ENCODE assay signal across 21 cellular contexts in genomic region chr15:70495988-70496387, GRCh38.
A peak's percentile ranks its signal among the peaks of the same experiment; 100 is the strongest.
DNase-seq lines count a peak whose midpoint lies in the region; ATAC-seq, FAIRE-seq and TF ChIP-seq lines count a peak whose summit lies in the region.
"Had no signal": no experiment of that assay in that cellular context is flagged by ENCODE, and none has a peak within 500 bp of the region (broad histone marks: within the 10 kb centered on the region; RNA-seq: fewer than 3 reads in every experiment).

No MANE protein-coding gene starts in this region.

- peak overlapping the region; percentile 59 for H3K27ac Mint-ChIP-seq in activated B cell treated with CpG ODN at 0.5 μM for 24 hours

- H4K8ac ChIP-seq in IMR-90 (ENCODE audit: low read depth in 2 of 2, low read length in 2 of 2), result peak overlapping the region in 1 of 2 experiments; percentile 9; a peak in 1 of 4 replicates
- H4K8ac ChIP-seq in neuronal stem cell (ENCODE audit: low read depth, low read length), result no peak overlapping the region

- H3K4me3 ChIP-seq in A549 (no peak overlapping the region), IMR-90 (ENCODE audit: insufficient read depth, low read depth, low read length) (no peak overlapping the region), neuronal stem cell (ENCODE audit: low read length in 2 of 2) (no peak overlapping the region)
- H3K4me3 ChIP-seq: GM12878, MG63 had no signal

- BruUV-seq in IMR-90 (replicated peaks; lab: Mats Ljungman, UMichigan), result no TSS peak

- intact Hi-C loops in IMR-90 (cut with micrococcal nuclease), result loop anchor here (5.0 kb wide), 2 partner anchors 71 to 141 kb away; no protein-coding TSS in a partner anchor
- intact Hi-C loops in activated B cell treated with CpG ODN at 0.5 μM for 24 hours (cut with micrococcal nuclease), result no loop called here

- no peak overlapping the region for H3K4me3 Mint-ChIP-seq in activated B cell treated with CpG ODN at 0.5 μM for 24 hours

- H4K5ac ChIP-seq in IMR-90 (ENCODE audit: low read depth, low read length), result no peak overlapping the region

- no peaks in the 10 kb centered on the region for H3K79me1 ChIP-seq in IMR-90 (ENCODE audit: low read depth in 1 of 2, low read length in 2 of 2)
- no peaks in the 10 kb centered on the region for H3K79me1 ChIP-seq in neuronal stem cell (ENCODE audit: low read depth, low read length)

- WGBS in A549 (ENCODE audit: missing lambda C conversion rate), result 93% methylated on average over 3 of the region's 3 CpGs
- WGBS in IMR-90 (ENCODE audit: extremely low coverage in 2 of 2, insufficient read length in 1 of 2), 2 experiments, result no CpG with 5 or more reads among the region's 3 CpGs
- no CpG with 5 or more reads among the region's 3 CpGs for WGBS in neuronal stem cell (ENCODE audit: extremely low coverage in 2 of 2, insufficient read length in 2 of 2, insufficient replicate concordance in 1 of 2), 2 donors

- no peak overlapping the region for H2AK9ac ChIP-seq in IMR-90 (replicated peaks; ENCODE audit: low read depth, low read length, poor library complexity)

- H3K9me3 ChIP-seq in A549 (no peaks in the 10 kb centered on the region), IMR-90 (ENCODE audit: control insufficient read depth, insufficient read depth, low read length) (no peaks in the 10 kb centered on the region), neuronal stem cell (replicated peaks in 1 of 2; ENCODE audit: control insufficient read depth in 2 of 2, insufficient read depth in 1 of 2, low read depth in 1 of 2, low read length in 2 of 2) (no peaks in the 10 kb centered on the region)
- H3K9me3 ChIP-seq: MG63 had no signal

- no peak for ATAC-seq in A549
- no peak for ATAC-seq in IMR-90 (ENCODE audit: low read depth)
- no peak for ATAC-seq in activated B cell treated with CpG ODN at 0.5 μM for 24 hours (ENCODE audit: low read depth)
- ATAC-seq in GM19455 (IDR thresholded peaks at IDR 0.05; ENCODE audit: unreplicated experiment), result no peak
- ATAC-seq: GM12878 had no signal

- dilution Hi-C loops in IMR-90 (cut with HindIII; ENCODE audit: low sequenced_read_pairs, unreplicated experiment), result no loop called here

- no peak overlapping the region for H2BK12ac ChIP-seq in neuronal stem cell (ENCODE audit: low read length)

- H3K4me1 Mint-ChIP-seq in activated B cell treated with CpG ODN at 0.5 μM for 24 hours, result peaks cover 54% of the 10 kb centered on the region

- peaks cover 27% of the 10 kb centered on the region for H3K9me1 ChIP-seq in IMR-90 (ENCODE audit: insufficient read depth, low read length)

- H3K4me2 ChIP-seq in A549 (peak overlapping the region; percentile 73), IMR-90 (ENCODE audit: low read depth, low read length) (no peak overlapping the region), neuronal stem cell (ENCODE audit: insufficient read depth, low read length, poor library complexity, severe bottlenecking) (no peak overlapping the region)

- H3K27me3 ChIP-seq in IMR-90 (ENCODE audit: control insufficient read depth, insufficient read depth, low read length) (peaks cover 12% of the 10 kb centered on the region), neuronal stem cell (ENCODE audit: control insufficient read depth in 3 of 3, insufficient read depth in 3 of 3, low read depth in 1 of 3, low read length in 3 of 3) (peaks cover 0 to 3% (median 0%) of the 10 kb centered on the region in 3 experiments)
- H3K27me3 ChIP-seq: MG63 had no signal

- no peak for TF ChIP-seq EP300 in A549 (IDR thresholded peaks at IDR 0.05)

- H2BK120ac ChIP-seq in IMR-90 (ENCODE audit: low read depth, low read length) (peak overlapping the region; percentile 86; the same call in 1 of the 2 replicates), neuronal stem cell (ENCODE audit: low read depth, low read length) (no peak overlapping the region)

- H3K9me3 Mint-ChIP-seq in activated B cell treated with CpG ODN at 0.5 μM for 24 hours, result no peaks in the 10 kb centered on the region
- H3K9me3 Mint-ChIP-seq: HFFc6 had no signal

- H3K36me3 Mint-ChIP-seq in activated B cell treated with CpG ODN at 0.5 μM for 24 hours (ENCODE audit: low read depth), result no peaks in the 10 kb centered on the region
- H3K36me3 Mint-ChIP-seq: CD4-positive, CD25-positive, alpha-beta regulatory T cell had no signal

- H3K36me3 ChIP-seq in IMR-90 (ENCODE audit: control insufficient read depth, insufficient read depth, low read length) (no peaks in the 10 kb centered on the region), neuronal stem cell (replicated peaks in 1 of 2; ENCODE audit: control insufficient read depth in 2 of 2, insufficient read depth in 2 of 2, low read length in 2 of 2) (no peaks in the 10 kb centered on the region)
- H3K36me3 ChIP-seq: MG63 had no signal

- H3K56ac ChIP-seq in IMR-90 (ENCODE audit: extremely low read depth, insufficient read depth, low read length), result no peak overlapping the region

- H3K14ac ChIP-seq in IMR-90 (replicated peaks; ENCODE audit: low read depth, low read length), result no peak overlapping the region; the same call in 1 of the 2 replicates
- no peak overlapping the region for H3K14ac ChIP-seq in neuronal stem cell (ENCODE audit: low read length)

- H3K4ac ChIP-seq in IMR-90 (ENCODE audit: low read depth, low read length) (peak overlapping the region; percentile 42), neuronal stem cell (ENCODE audit: low read length) (no peak overlapping the region)

- H3K27ac ChIP-seq in A549, result peak overlapping the region; percentile 87 to 93
- H3K27ac ChIP-seq in IMR-90 (ENCODE audit: insufficient read depth, low read length), result no peak overlapping the region
- no peak overlapping the region for H3K27ac ChIP-seq in neuronal stem cell (replicated peaks; ENCODE audit: low read length)

- peak overlapping the region; percentile 46; the same call in 1 of the 2 replicates for H2AK5ac ChIP-seq in IMR-90 (ENCODE audit: low read depth, low read length)
- H2AK5ac ChIP-seq in neuronal stem cell (ENCODE audit: low read depth, low read length), result no peak overlapping the region

- no peak overlapping the region for H2AFZ ChIP-seq in IMR-90 (replicated peaks; ENCODE audit: low read length, poor library complexity)
- H2AFZ ChIP-seq in neuronal stem cell (ENCODE audit: low read length), result no peak overlapping the region

- TF ChIP-seq POLR2A in A549 (IDR thresholded peaks at IDR 0.05; ENCODE audit: low read length) (no peak), IMR-90 (IDR thresholded peaks at IDR 0.05; ENCODE audit: low read depth, low read length) (no peak)

- H4K91ac ChIP-seq in IMR-90 (ENCODE audit: insufficient read depth, low read depth, low read length) (peak overlapping the region; percentile 79), neuronal stem cell (ENCODE audit: low read depth, low read length, poor library complexity) (no peak overlapping the region)

- CTCF ChIA-PET in A549 (lab: Yijun Ruan, JAX) (interaction anchor here (0.7 to 20.4 kb wide), 11 partner anchors 7 to 1021 kb away, joined by 3 to 228 read pairs (median 5); no protein-coding TSS in a partner anchor), IMR-90 (lab: Yijun Ruan, JAX) (no interaction called here), activated B cell treated with CpG ODN at 0.5 μM for 24 hours (lab: Charles Lee) (interaction anchor here (1.1 to 1.5 kb wide), 3 partner anchors 8 to 919 kb away, joined by 3 to 4 read pairs (median 3); no protein-coding TSS in a partner anchor)

- DNase-seq in A549 (ENCODE audit: low read depth in 1 of 2, low spot score in 1 of 2), result no peak
- DNase-seq in IMR-90, result no peak
- DNase-seq in activated B cell treated with CpG ODN at 0.5 μM for 24 hours, result no peak
- DNase-seq in neuronal stem cell (ENCODE audit: low spot score), result no peak
- no peak for DNase-seq in AG08396 (ENCODE audit: low spot score)
- no peak for DNase-seq in GM19238 (ENCODE audit: insufficient read length, low spot score)
- no peak for DNase-seq in cortex of kidney (lab: John Stamatoyannopoulos, UW)
- DNase-seq: CD4-positive, CD25-positive, alpha-beta regulatory T cell; DMS79; GOT3; HFFc6; KG1; NCI-H1105 treated with DMSO at 0.1 percent for 48 hours; NCI-H187 treated with DMSO at 0.1 percent for 48 hours; NCI-H2171; NCI-H774 had no signal

- H3K4me1 ChIP-seq in A549 (peaks cover 55% of the 10 kb centered on the region), IMR-90 (ENCODE audit: control insufficient read depth, insufficient read depth, low read length) (peaks cover 34% of the 10 kb centered on the region), neuronal stem cell (ENCODE audit: control insufficient read depth in 2 of 2, insufficient read depth in 1 of 2, low read depth in 1 of 2, low read length in 2 of 2) (peaks cover 0 to 14% of the 10 kb centered on the region in 2 donors)

- no peak overlapping the region for H3K9ac ChIP-seq in IMR-90 (ENCODE audit: low read depth, low read length)
- no peak overlapping the region for H3K9ac ChIP-seq in neuronal stem cell (ENCODE audit: low read depth, low read length, poor library complexity)

- no peaks in the 10 kb centered on the region for H4K20me1 ChIP-seq in IMR-90 (ENCODE audit: insufficient read depth, low read length)

- in situ Hi-C loops in IMR-90 (cut with MboI; ENCODE audit: low sequenced_read_pairs), result loop anchor here (25.0 kb wide), 1 partner anchor 409 kb away; the partner anchor contains the start of gene TLE3

- no peak overlapping the region for H3K18ac ChIP-seq in IMR-90 (ENCODE audit: low read depth, low read length)
- peak overlapping the region; percentile 4 for H3K18ac ChIP-seq in neuronal stem cell (ENCODE audit: low read length)

- H2BK5ac ChIP-seq in IMR-90 (ENCODE audit: low read depth, low read length, poor library complexity, severe bottlenecking) (no peak overlapping the region), neuronal stem cell (ENCODE audit: low read length) (no peak overlapping the region)

- H2BK15ac ChIP-seq in IMR-90 (ENCODE audit: low read depth, low read length) (peak overlapping the region; percentile 30; the same call in 2 of the 3 replicates), neuronal stem cell (ENCODE audit: low read length) (no peak overlapping the region)

- no peak overlapping the region for H3K23ac ChIP-seq in IMR-90 (ENCODE audit: low read depth, low read length)
- no peak overlapping the region for H3K23ac ChIP-seq in neuronal stem cell (ENCODE audit: low read depth, low read length, poor library complexity)

- no peak for FAIRE-seq in A549 (lab: Jason Lieb, UNC)
- FAIRE-seq: GM12878, GM19239, RCC 7860 had no signal

- no peak for TF ChIP-seq RAD21 in A549 (conservative IDR thresholded peaks at IDR 0.05 in 1 of 2, IDR thresholded peaks at IDR 0.05 in 1 of 2)
- no peak for TF ChIP-seq RAD21 in IMR-90 (IDR thresholded peaks at IDR 0.05; ENCODE audit: low read length)

- H2BK20ac ChIP-seq in IMR-90 (ENCODE audit: low read depth, low read length), result 0 out of 2 replicates have a peak overlapping the region, but pooled peaks have one; percentile 80

- no peaks in the 10 kb centered on the region for H3K27me3 Mint-ChIP-seq in activated B cell treated with CpG ODN at 0.5 μM for 24 hours

- TF ChIP-seq CTCF in A549 (IDR thresholded peaks at IDR 0.05) (no peak), IMR-90 (conservative IDR thresholded peaks at IDR 0.05; ENCODE audit: low read depth, low read length) (no peak), activated B cell treated with CpG ODN at 0.5 μM for 24 hours (IDR thresholded peaks at IDR 0.05) (no peak)

- POLR2A ChIA-PET in A549 (lab: Yijun Ruan, JAX), result interaction anchor here (0.8 to 3.6 kb wide), 4 partner anchors 9 to 89 kb away, joined by 4 to 31 read pairs (median 12); no protein-coding TSS in a partner anchor
- POLR2A ChIA-PET in IMR-90 (lab: Charles Lee; ENCODE audit: unreplicated experiment), result no interaction called here
- POLR2A ChIA-PET in activated B cell treated with CpG ODN at 0.5 μM for 24 hours (lab: Charles Lee), result interaction anchor here (2.5 kb wide), 1 partner anchor 9 kb away, joined by 16 read pairs; no protein-coding TSS in a partner anchor

Comparison
In these comparisons a context has a peak if more than half of its experiments do, and no peak if none do; other contexts are left out.
1. H3K27ac ChIP-seq: peak in A549 (2 of 2); none in IMR-90 (single experiment) and neuronal stem cell (single experiment).